Comparison of ENCODE assay signal across 19 cellular contexts in genomic region chr10:1546431-1547110, GRCh38.
A peak's percentile ranks its signal among the peaks of the same experiment; 100 is the strongest.
DNase-seq lines count a peak whose midpoint lies in the region; ATAC-seq, FAIRE-seq and TF ChIP-seq lines count a peak whose summit lies in the region.
"Had no signal": no experiment of that assay in that cellular context is flagged by ENCODE, and none has a peak within 500 bp of the region (broad histone marks: within the 10 kb centered on the region; RNA-seq: fewer than 3 reads in every experiment).

No MANE protein-coding gene starts in this region.

- H3K27me3 ChIP-seq in Peyer's patch (no peaks in the 10 kb centered on the region), suprapubic skin (no peaks in the 10 kb centered on the region)

- peaks cover 0 to 8% (median 0%) of the 10 kb centered on the region in 3 donors for H3K4me1 Mint-ChIP-seq in T-cell
- H3K4me1 Mint-ChIP-seq: CD14-positive monocyte had no signal

- no peak overlapping the region for H3K4me3 ChIP-seq in Peyer's patch
- H3K4me3 ChIP-seq in suprapubic skin, result no peak overlapping the region
- no peak overlapping the region for H3K4me3 ChIP-seq in kidney (ENCODE audit: low read length in 2 of 2)
- H3K4me3 ChIP-seq: GM23338 had no signal

- no peak overlapping the region for H3K27ac ChIP-seq in Peyer's patch
- no peak overlapping the region for H3K27ac ChIP-seq in suprapubic skin
- H3K27ac ChIP-seq in kidney (ENCODE audit: low read depth in 2 of 2, low read length in 2 of 2), result no peak overlapping the region

- H3K9ac ChIP-seq in kidney (ENCODE audit: low read length in 2 of 2), result no peak overlapping the region
- H3K9ac ChIP-seq: SK-N-SH had no signal

- CTCF ChIA-PET in T-cell (lab: Charles Lee), result no interaction called here

- peak in 2 of 3 donors; percentile 26 to 30 for DNase-seq in Peyer's patch
- DNase-seq in globus pallidus (ENCODE audit: low spot score), result peak; percentile 69
- DNase-seq in pons (ENCODE audit: low spot score), result peak; percentile 77
- DNase-seq in suprapubic skin (ENCODE audit: low spot score in 2 of 2), result peak; percentile 20 to 53
- DNase-seq in kidney, result no peak
- no peak for DNase-seq in T-cell
- no peak for DNase-seq in stimulated activated naive CD4-positive, alpha-beta T cell (lab: John Stamatoyannopoulos, UW)
- DNase-seq: ACHN; HCEC 1CT; MM.1S; NCI-H1092 treated with DMSO at 0.1 percent for 48 hours; NCI-H2081; NK-92 treated with Interleukin-12 subunit alpha and Interleukin-12 subunit beta, amount 100 ng/mL, for 24 hours; SHP77; SK-N-SH had no signal

- H3K36me3 ChIP-seq in Peyer's patch (no peaks in the 10 kb centered on the region), suprapubic skin (no peaks in the 10 kb centered on the region), kidney (ENCODE audit: control insufficient read depth in 1 of 2, insufficient read depth in 2 of 2, low read length in 2 of 2) (no peaks in the 10 kb centered on the region)

- no peak for FAIRE-seq in kidney (lab: Jason Lieb, UNC)
- FAIRE-seq: G401.6 had no signal

- H3K4me3 Mint-ChIP-seq in T-cell, result no peak overlapping the region
- H3K4me3 Mint-ChIP-seq: CD14-positive monocyte, GM23338 had no signal

- H3K4me1 ChIP-seq in Peyer's patch (no peaks in the 10 kb centered on the region), suprapubic skin (no peaks in the 10 kb centered on the region), kidney (ENCODE audit: control insufficient read depth in 1 of 2, insufficient read depth in 1 of 2, low read depth in 1 of 2, low read length in 2 of 2) (no peaks in the 10 kb centered on the region)

- H3K9me3 ChIP-seq in Peyer's patch, result no peaks in the 10 kb centered on the region
- H3K9me3 ChIP-seq in suprapubic skin, result no peaks in the 10 kb centered on the region
- no peaks in the 10 kb centered on the region for H3K9me3 ChIP-seq in kidney (ENCODE audit: control insufficient read depth in 1 of 2, low read length in 2 of 2)
- H3K9me3 ChIP-seq: SK-N-SH had no signal

- ATAC-seq in GM19324 (IDR thresholded peaks at IDR 0.05; ENCODE audit: low FRiP score, unreplicated experiment) (no peak), T-cell (replicated peaks in 1 of 4) (no peak)
- ATAC-seq: GM23338 had no signal

- 75% methylated on average over 17 of the region's 19 CpGs for WGBS in suprapubic skin

- H3K36me3 Mint-ChIP-seq in T-cell, result no peaks in the 10 kb centered on the region
- H3K36me3 Mint-ChIP-seq: CD14-positive monocyte had no signal

- H3K27me3 Mint-ChIP-seq in T-cell, result peaks cover 0 to 4% of the 10 kb centered on the region in 2 donors

- intact Hi-C loops in kidney (cut with DNase I), result no loop called here

- POLR2A ChIA-PET in T-cell (lab: Charles Lee), result no interaction called here

- TF ChIP-seq POLR2A in Peyer's patch (IDR thresholded peaks at IDR 0.05) (no peak), suprapubic skin (IDR thresholded peaks at IDR 0.05) (no peak)

- no peak for TF ChIP-seq EP300 in suprapubic skin (IDR thresholded peaks at IDR 0.05)

- H3K9me3 Mint-ChIP-seq in T-cell, result peaks cover 0 to 6% (median 0%) of the 10 kb centered on the region in 3 donors

- H3K27ac Mint-ChIP-seq in T-cell, result no peak overlapping the region
- H3K27ac Mint-ChIP-seq: GM23338 had no signal

- TF ChIP-seq CTCF in Peyer's patch (IDR thresholded peaks at IDR 0.05), result no peak
- no peak for TF ChIP-seq CTCF in suprapubic skin (IDR thresholded peaks at IDR 0.05)
- no peak for TF ChIP-seq CTCF in kidney (IDR thresholded peaks at IDR 0.05; ENCODE audit: borderline replicate concordance, extremely low read depth, insufficient read depth)

Comparison
In these comparisons a context has a peak if more than half of its experiments do, and no peak if none do; other contexts are left out.
1. DNase-seq: peak in Peyer's patch (2 of 3), globus pallidus (single experiment), pons (single experiment) and suprapubic skin (2 of 2); none in kidney (single experiment), T-cell (0 of 34) and stimulated activated naive CD4-positive, alpha-beta T cell (0 of 6).